10 cellular contexts compared by ENCODE assay signal in the genomic region with DNA sequence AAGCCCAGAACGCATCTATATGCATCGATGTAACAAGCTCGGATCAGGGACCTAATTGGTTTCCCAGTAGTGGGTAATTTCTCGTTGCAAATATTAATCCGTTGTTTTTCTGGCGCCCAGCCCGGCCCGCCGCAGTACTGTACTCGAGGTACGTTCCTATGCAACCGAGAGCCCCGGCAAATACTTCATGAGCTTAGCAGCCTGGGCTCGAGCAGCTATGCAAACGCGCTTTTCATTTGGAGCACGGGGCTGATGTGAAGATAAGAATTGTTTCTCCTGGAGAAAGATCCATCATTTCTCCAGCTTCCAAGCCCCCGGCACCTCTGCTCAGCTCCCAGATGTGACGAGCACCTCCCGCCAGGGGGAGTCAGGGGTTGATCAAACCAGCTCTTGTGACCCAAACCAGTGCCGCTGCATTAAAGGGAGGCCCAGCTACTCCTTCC.
DNase-seq lines count a peak whose midpoint lies in the region; ATAC-seq and TF ChIP-seq lines count a peak whose summit lies in the region.
"Had no signal": no experiment of that assay in that cellular context is flagged by ENCODE, and none has a peak within 500 bp of the region (broad histone marks: within the 10 kb centered on the region; RNA-seq: fewer than 3 reads in every experiment).

No MANE protein-coding gene starts in this region.

- ATAC-seq in HCT116 (0 out of 2 replicates have a peak, but pooled peaks have one; percentile 51), RWPE2 (ENCODE audit: low read depth) (peak; percentile 47; the same call in 2 of the 3 replicates), gastroesophageal sphincter (peak; percentile 34), HG03045 (IDR thresholded peaks at IDR 0.05; ENCODE audit: unreplicated experiment) (no peak), HG03196 (IDR thresholded peaks at IDR 0.05; ENCODE audit: unreplicated experiment) (no peak)
- no peak for ATAC-seq in activated CD8-positive, alpha-beta memory T cell treated with anti-CD3 and anti-CD28 coated beads, Interleukin-2, amount 10 ng/mL, durations not matched to agents 7 days and 5 days

- POLR2A ChIA-PET in HCT116 (lab: Charles Lee), result no interaction called here

- TF ChIP-seq RAD21 in HCT116 (IDR thresholded peaks at IDR 0.05; ENCODE audit: low read depth), result no peak; the same call in 1 of the 2 replicates

- H3K4me1 ChIP-seq in HCT116 (ENCODE audit: control insufficient read depth in 1 of 2, insufficient read depth in 2 of 2, low read length in 2 of 2) (no peaks in the 10 kb centered on the region), RWPE2 (ENCODE audit: insufficient read depth, poor library complexity, severe bottlenecking) (no peaks in the 10 kb centered on the region), gastroesophageal sphincter (peaks cover 0 to 21% (median 10%) of the 10 kb centered on the region in 3 donors), transverse colon (no peaks in the 10 kb centered on the region)

- H3K36me3 ChIP-seq in HCT116 (ENCODE audit: control insufficient read depth in 1 of 2, insufficient read depth in 2 of 2, low read length in 2 of 2), result no peaks in the 10 kb centered on the region
- no peaks in the 10 kb centered on the region for H3K36me3 ChIP-seq in RWPE2 (ENCODE audit: low read depth)
- peaks cover 0 to 41% of the 10 kb centered on the region in 2 donors for H3K36me3 ChIP-seq in gastroesophageal sphincter
- H3K36me3 ChIP-seq in transverse colon, result no peaks in the 10 kb centered on the region

- no peak for DNase-seq in HCT116 (ENCODE audit: low read depth, low spot score)
- DNase-seq in RWPE2 (ENCODE audit: low spot score), result no peak
- DNase-seq in retinal pigment epithelial cell (ENCODE audit: low read depth), result peak; percentile 98
- no peak for DNase-seq in activated CD8-positive, alpha-beta memory T cell treated with anti-CD3 and anti-CD28 coated beads, Interleukin-2, amount 10 ng/mL, durations not matched to agents 7 days and 5 days
- DNase-seq in transverse colon, result no peak
- DNase-seq: activated gamma-delta T cell treated with Interleukin-2 at 50 U/mL for 16 hours, naive B cell had no signal

- H3K27me3 ChIP-seq in HCT116 (ENCODE audit: insufficient read depth, low read length) (no peaks in the 10 kb centered on the region), RWPE2 (ENCODE audit: insufficient read depth, poor library complexity, severe bottlenecking) (no peaks in the 10 kb centered on the region), gastroesophageal sphincter (peaks cover 20% of the 10 kb centered on the region), transverse colon (no peaks in the 10 kb centered on the region)

- no peaks in the 10 kb centered on the region for H3K27me3 Mint-ChIP-seq in activated CD8-positive, alpha-beta memory T cell treated with anti-CD3 and anti-CD28 coated beads, Interleukin-2, amount 10 ng/mL, durations not matched to agents 7 days and 5 days
- H3K27me3 Mint-ChIP-seq: naive B cell had no signal

- no TSS peak for BruUV-seq in HCT116 (replicated peaks; lab: Mats Ljungman, UMichigan)

- 27 to 47% methylated on average over 2 to 13 of the region's 21 CpGs for WGBS in gastroesophageal sphincter (ENCODE audit: low coverage in 1 of 2), 2 donors
- 78 to 80% methylated on average over 8 to 21 of the region's 21 CpGs for WGBS in transverse colon (ENCODE audit: low coverage in 1 of 2), 2 donors

- H3K79me2 ChIP-seq in HCT116 (ENCODE audit: insufficient read depth, low read length), result no peaks in the 10 kb centered on the region

- H3K9me3 Mint-ChIP-seq in activated CD8-positive, alpha-beta memory T cell treated with anti-CD3 and anti-CD28 coated beads, Interleukin-2, amount 10 ng/mL, durations not matched to agents 7 days and 5 days (ENCODE audit: low read depth), result no peaks in the 10 kb centered on the region
- H3K9me3 Mint-ChIP-seq: naive B cell had no signal

- H3K9me3 ChIP-seq in HCT116 (ENCODE audit: control insufficient read depth in 1 of 2, insufficient read depth in 1 of 2, low read depth in 1 of 2, low read length in 2 of 2) (no peaks in the 10 kb centered on the region), RWPE2 (ENCODE audit: severe bottlenecking) (no peaks in the 10 kb centered on the region), gastroesophageal sphincter (no peaks in the 10 kb centered on the region), transverse colon (no peaks in the 10 kb centered on the region)

- CTCF ChIA-PET in HCT116 (lab: Charles Lee), result interaction anchor here (1.4 kb wide), 1 partner anchor 88 kb away, joined by 4 read pairs; no protein-coding TSS in a partner anchor
- CTCF ChIA-PET in activated CD8-positive, alpha-beta memory T cell treated with anti-CD3 and anti-CD28 coated beads, Interleukin-2, amount 10 ng/mL, durations not matched to agents 7 days and 5 days (lab: Charles Lee), result interaction anchor here (1.7 kb wide), 1 partner anchor 11 kb away, joined by 4 read pairs; no protein-coding TSS in a partner anchor

- H3K9ac ChIP-seq in HCT116 (ENCODE audit: low read length), result no peak overlapping the region

- H3K4me3 Mint-ChIP-seq in activated CD8-positive, alpha-beta memory T cell treated with anti-CD3 and anti-CD28 coated beads, Interleukin-2, amount 10 ng/mL, durations not matched to agents 7 days and 5 days, result no peak overlapping the region

- no peaks in the 10 kb centered on the region for H3K36me3 Mint-ChIP-seq in activated CD8-positive, alpha-beta memory T cell treated with anti-CD3 and anti-CD28 coated beads, Interleukin-2, amount 10 ng/mL, durations not matched to agents 7 days and 5 days

- TF ChIP-seq CTCF in HCT116 (IDR thresholded peaks at IDR 0.05 in 2 of 3, conservative IDR thresholded peaks at IDR 0.05 in 1 of 3; ENCODE audit: borderline replicate concordance in 1 of 3, insufficient read depth in 1 of 3, low read depth in 2 of 3, low read length in 2 of 3), result no peak; a peak in 1 of 6 replicates
- TF ChIP-seq CTCF in RWPE2 (IDR thresholded peaks at IDR 0.05; ENCODE audit: poor library complexity, severe bottlenecking), result peak; percentile 47
- TF ChIP-seq CTCF in gastroesophageal sphincter (IDR thresholded peaks at IDR 0.05), result peak in 3 of 4 experiments; percentile 27 to 52 (median 38)
- TF ChIP-seq CTCF in retinal pigment epithelial cell (conservative IDR thresholded peaks at IDR 0.05; ENCODE audit: low read depth, low read length), result peak; percentile 70
- no peak for TF ChIP-seq CTCF in transverse colon (IDR thresholded peaks at IDR 0.05)

- TF ChIP-seq POLR2A in HCT116 (IDR thresholded peaks at IDR 0.05; ENCODE audit: borderline replicate concordance, extremely low read depth, insufficient read depth, insufficient read length) (no peak), gastroesophageal sphincter (IDR thresholded peaks at IDR 0.05) (no peak), transverse colon (IDR thresholded peaks at IDR 0.05) (no peak)

- no peak overlapping the region for H3K4me2 ChIP-seq in HCT116 (ENCODE audit: low read length)

- H3K4me1 Mint-ChIP-seq in activated CD8-positive, alpha-beta memory T cell treated with anti-CD3 and anti-CD28 coated beads, Interleukin-2, amount 10 ng/mL, durations not matched to agents 7 days and 5 days, result no peaks in the 10 kb centered on the region
- H3K4me1 Mint-ChIP-seq: naive B cell had no signal

- H3K9me2 ChIP-seq in HCT116 (ENCODE audit: insufficient read depth), result no peaks in the 10 kb centered on the region

- TF ChIP-seq EP300 in gastroesophageal sphincter (IDR thresholded peaks at IDR 0.05), result no peak
- TF ChIP-seq EP300 in transverse colon (IDR thresholded peaks at IDR 0.05; ENCODE audit: low read depth), result no peak

- H4K20me1 ChIP-seq in HCT116 (ENCODE audit: insufficient read depth), result no peaks in the 10 kb centered on the region

- H2AFZ ChIP-seq in HCT116 (ENCODE audit: low read depth, low read length, poor library complexity, severe bottlenecking), result no peak overlapping the region

- H3K4me3 ChIP-seq in HCT116 (replicated peaks in 1 of 2; ENCODE audit: low read depth in 1 of 2, low read length in 2 of 2) (no peak overlapping the region), RWPE2 (ENCODE audit: severe bottlenecking) (no peak overlapping the region), gastroesophageal sphincter (peak overlapping the region in 1 of 2 donors; percentile 4), retinal pigment epithelial cell (ENCODE audit: low read length) (no peak overlapping the region), transverse colon (no peak overlapping the region)

- no peak overlapping the region for H3K27ac Mint-ChIP-seq in activated CD8-positive, alpha-beta memory T cell treated with anti-CD3 and anti-CD28 coated beads, Interleukin-2, amount 10 ng/mL, durations not matched to agents 7 days and 5 days
- H3K27ac Mint-ChIP-seq: naive B cell had no signal

- RAD21 ChIA-PET in HCT116 (lab: Charles Lee; ENCODE audit: low non-redundant PET in 1 of 2, low total read pairs in 2 of 2, uncharacterized antibody in 2 of 2, unreplicated experiment in 2 of 2), result no interaction called here

- H3K27ac ChIP-seq in HCT116 (ENCODE audit: low read depth, low read length) (no peak overlapping the region), RWPE2 (ENCODE audit: poor library complexity, severe bottlenecking) (no peak overlapping the region), gastroesophageal sphincter (no peak overlapping the region), transverse colon (no peak overlapping the region)

- intact Hi-C loops in HCT116 (cut with micrococcal nuclease), result no loop called here
- intact Hi-C loops in transverse colon (cut with DNase I; ENCODE audit: low total_unique reads), result no loop called here

- in situ Hi-C loops in transverse colon (cut with MboI; ENCODE audit: low pct_ligation_motif_present in 1 of 4, low pct_unique_long_range_greater_than_20kb in 1 of 4, low sequenced_read_pairs in 3 of 4), result no loop called here

TF ChIP-seq in HCT116, 20 proteins besides CTCF, POLR2A, EP300 and RAD21:
- TF ChIP-seq ZNF274 (IDR thresholded peaks at IDR 0.05; ENCODE audit: low read depth, low read length) (no peak), FOSL1 (IDR thresholded peaks at IDR 0.05; ENCODE audit: low read depth) (no peak), ELF1 (IDR thresholded peaks at IDR 0.05; ENCODE audit: borderline replicate concordance, low read depth) (no peak)

Comparison
In these comparisons a context has a peak if more than half of its experiments do, and no peak if none do; other contexts are left out.
1. ATAC-seq: peak in HCT116 (single experiment), RWPE2 (single experiment) and gastroesophageal sphincter (single experiment); none in HG03045 (single experiment), activated CD8-positive, alpha-beta memory T cell treated with anti-CD3 and anti-CD28 coated beads, Interleukin-2, amount 10 ng/mL, durations not matched to agents 7 days and 5 days (single experiment) and HG03196 (single experiment).
2. CTCF ChIP-seq: peak in RWPE2 (single experiment), gastroesophageal sphincter (3 of 4) and retinal pigment epithelial cell (single experiment); none in HCT116 (0 of 3) and transverse colon (0 of 5).